10 cellular contexts compared by ENCODE assay signal in genomic region chr21:36260802-36261201, GRCh38. TPM values are rescaled to one million over a fixed set of nuclear protein-coding genes. Genes with fewer than 3 reads are reported as not detected.
A peak's percentile ranks its signal among the peaks of the same experiment; 100 is the strongest.
DNase-seq lines count a peak whose midpoint lies in the region; ATAC-seq and TF ChIP-seq lines count a peak whose summit lies in the region.
"Had no signal": no experiment of that assay in that cellular context is flagged by ENCODE, and none has a peak within 500 bp of the region (broad histone marks: within the 10 kb centered on the region; RNA-seq: fewer than 3 reads in every experiment).

No MANE protein-coding gene starts in this region.

- no peaks in the 10 kb centered on the region for H3K9me3 ChIP-seq in liver (ENCODE audit: control insufficient read depth in 4 of 4, low read length in 3 of 4)
- H3K9me3 ChIP-seq in thoracic aorta: no peaks in the 10 kb centered on the region

- intact Hi-C loops in activated CD4-positive, alpha-beta T cell treated with anti-CD3 and anti-CD28 coated beads for 36 hours (cut with DNase I, micrococcal nuclease): loop anchor here (1.0 to 2.0 kb wide), 3 partner anchors 37 to 70 kb away; partner anchors contain the start of gene MORC3 (in 1 of the 2)

- H3K27me3 ChIP-seq in liver (ENCODE audit: control insufficient read depth in 4 of 4, insufficient read depth in 4 of 4, low read length in 3 of 4): no peaks in the 10 kb centered on the region
- H3K27me3 ChIP-seq in thoracic aorta (replicated peaks; ENCODE audit: insufficient read depth): no peaks in the 10 kb centered on the region

- peaks cover 0 to 4% (median 1%) of the 10 kb centered on the region in 4 donors for H3K4me1 ChIP-seq in liver (ENCODE audit: control insufficient read depth in 4 of 4, insufficient read depth in 4 of 4, low read length in 3 of 4)
- peaks cover 0 to 7% of the 10 kb centered on the region in 2 donors for H3K4me1 ChIP-seq in thoracic aorta (ENCODE audit: control insufficient read depth in 1 of 2, low read depth in 2 of 2)

- H3K27me3 Mint-ChIP-seq in activated CD4-positive, alpha-beta T cell treated with anti-CD3 and anti-CD28 coated beads for 36 hours: no peaks in the 10 kb centered on the region
- no peaks in the 10 kb centered on the region for H3K27me3 Mint-ChIP-seq in activated CD4-positive, alpha-beta memory T cell treated with anti-CD3 and anti-CD28 coated beads, Interleukin-2, amount 10 ng/mL, durations not matched to agents 7 days and 5 days
- H3K27me3 Mint-ChIP-seq: dendritic cell treated with granulocyte-macrophage colony-stimulating factor and Interleukin-4, amounts not matched to agents 40 ng/mL and 50 ng/mL, for 4 days had no signal

- no peak for TF ChIP-seq RAD21 in liver (IDR thresholded peaks at IDR 0.05)

- no peaks in the 10 kb centered on the region for H3K9me3 Mint-ChIP-seq in activated CD4-positive, alpha-beta T cell treated with anti-CD3 and anti-CD28 coated beads for 36 hours (ENCODE audit: low read depth)
- no peaks in the 10 kb centered on the region for H3K9me3 Mint-ChIP-seq in activated CD4-positive, alpha-beta memory T cell treated with anti-CD3 and anti-CD28 coated beads, Interleukin-2, amount 10 ng/mL, durations not matched to agents 7 days and 5 days
- H3K9me3 Mint-ChIP-seq: dendritic cell treated with granulocyte-macrophage colony-stimulating factor and Interleukin-4, amounts not matched to agents 40 ng/mL and 50 ng/mL, for 4 days had no signal

- H3K27ac ChIP-seq in liver (ENCODE audit: low read depth in 1 of 2, low read length in 2 of 2) (peak overlapping the region; percentile 58 to 92), thoracic aorta (no peak overlapping the region)

- H3K36me3 ChIP-seq in liver (ENCODE audit: control insufficient read depth in 4 of 4, insufficient read depth in 3 of 4, low read depth in 1 of 4, low read length in 3 of 4) (peaks cover 3 to 27% (median 12%) of the 10 kb centered on the region in 4 donors), thoracic aorta (peaks cover 3% of the 10 kb centered on the region)

- ATAC-seq in activated CD4-positive, alpha-beta T cell treated with anti-CD3 and anti-CD28 coated beads for 36 hours: no peak
- ATAC-seq in thoracic aorta (ENCODE audit: insufficient number of reproducible peaks, low FRiP score, low read depth): no peak
- ATAC-seq in GM18870 (IDR thresholded peaks at IDR 0.05; ENCODE audit: unreplicated experiment): no peak

- H3K27ac Mint-ChIP-seq in activated CD4-positive, alpha-beta T cell treated with anti-CD3 and anti-CD28 coated beads for 36 hours: peak overlapping the region; percentile 47
- H3K27ac Mint-ChIP-seq in activated CD4-positive, alpha-beta memory T cell treated with anti-CD3 and anti-CD28 coated beads, Interleukin-2, amount 10 ng/mL, durations not matched to agents 7 days and 5 days: peak overlapping the region; percentile 81

- POLR2A ChIA-PET in activated CD4-positive, alpha-beta T cell treated with anti-CD3 and anti-CD28 coated beads for 36 hours (lab: Charles Lee): no interaction called here
- POLR2A ChIA-PET in activated CD4-positive, alpha-beta memory T cell treated with anti-CD3 and anti-CD28 coated beads, Interleukin-2, amount 10 ng/mL, durations not matched to agents 7 days and 5 days (lab: Charles Lee): interaction anchor here (1.0 to 1.8 kb wide), 2 partner anchors 28 to 60 kb away, joined by 5 to 12 read pairs; partner anchors contain the start of gene MORC3

- H3K36me3 Mint-ChIP-seq in activated CD4-positive, alpha-beta T cell treated with anti-CD3 and anti-CD28 coated beads for 36 hours (ENCODE audit: low read depth): peaks cover 7% of the 10 kb centered on the region
- H3K36me3 Mint-ChIP-seq in activated CD4-positive, alpha-beta memory T cell treated with anti-CD3 and anti-CD28 coated beads, Interleukin-2, amount 10 ng/mL, durations not matched to agents 7 days and 5 days (ENCODE audit: low read depth): peaks cover 37% of the 10 kb centered on the region

- TF ChIP-seq CTCF in liver (IDR thresholded peaks at IDR 0.05; ENCODE audit: low read depth, low read length, missing input control) (no peak), thoracic aorta (IDR thresholded peaks at IDR 0.05) (no peak)

- no peak overlapping the region for H3K4me3 ChIP-seq in liver (ENCODE audit: low read depth in 1 of 3, low read length in 3 of 3)
- peak overlapping the region; percentile 75 for H3K4me3 ChIP-seq in thoracic aorta

- H3K4me1 Mint-ChIP-seq in activated CD4-positive, alpha-beta T cell treated with anti-CD3 and anti-CD28 coated beads for 36 hours: peaks cover 14% of the 10 kb centered on the region
- peaks cover 15% of the 10 kb centered on the region for H3K4me1 Mint-ChIP-seq in activated CD4-positive, alpha-beta memory T cell treated with anti-CD3 and anti-CD28 coated beads, Interleukin-2, amount 10 ng/mL, durations not matched to agents 7 days and 5 days

- 80% methylated on average over 5 of the region's 5 CpGs for WGBS in liver

- CTCF ChIA-PET in activated CD4-positive, alpha-beta T cell treated with anti-CD3 and anti-CD28 coated beads for 36 hours (lab: Charles Lee): interaction anchor here (1.1 kb wide), 1 partner anchor 54 kb away, joined by 3 read pairs; no protein-coding TSS in a partner anchor
- CTCF ChIA-PET in activated CD4-positive, alpha-beta memory T cell treated with anti-CD3 and anti-CD28 coated beads, Interleukin-2, amount 10 ng/mL, durations not matched to agents 7 days and 5 days (lab: Charles Lee): interaction anchor here (0.7 to 4.4 kb wide), 6 partner anchors 37 to 1447 kb away, joined by 3 to 19 read pairs (median 4); no protein-coding TSS in a partner anchor

- peak overlapping the region; percentile 62 for H3K4me3 Mint-ChIP-seq in activated CD4-positive, alpha-beta T cell treated with anti-CD3 and anti-CD28 coated beads for 36 hours
- peak overlapping the region; percentile 60 for H3K4me3 Mint-ChIP-seq in activated CD4-positive, alpha-beta memory T cell treated with anti-CD3 and anti-CD28 coated beads, Interleukin-2, amount 10 ng/mL, durations not matched to agents 7 days and 5 days

- H3K9ac ChIP-seq in liver (ENCODE audit: low read depth in 1 of 2, low read length in 2 of 2): no peak overlapping the region

- no peak for DNase-seq in activated CD4-positive, alpha-beta T cell treated with anti-CD3 and anti-CD28 coated beads for 36 hours
- DNase-seq in activated CD4-positive, alpha-beta T cell treated with anti-CD3 and anti-CD28 coated beads for 4 hours: no peak
- no peak for DNase-seq in activated CD4-positive, alpha-beta memory T cell treated with anti-CD3 and anti-CD28 coated beads, Interleukin-2, amount 10 ng/mL, durations not matched to agents 7 days and 5 days
- DNase-seq in thoracic aorta (ENCODE audit: low spot score): no peak
- DNase-seq in hippocampal formation (lab: John Stamatoyannopoulos, UW): no peak
- DNase-seq in NCI-H2107 treated with DMSO at 0.1 percent for 48 hours (lab: John Stamatoyannopoulos, UW; ENCODE audit: unreplicated experiment): no peak
- DNase-seq: activated CD4-positive, CD25-positive, alpha-beta regulatory T cell treated with anti-CD3 and anti-CD28 coated beads, Interleukin-2, amount 50 U/mL, for 72 hours had no signal

TF ChIP-seq in liver, 16 proteins besides CTCF, POLR2A, EP300 and RAD21 (continues in another document):
- TF ChIP-seq, protein P1, sequence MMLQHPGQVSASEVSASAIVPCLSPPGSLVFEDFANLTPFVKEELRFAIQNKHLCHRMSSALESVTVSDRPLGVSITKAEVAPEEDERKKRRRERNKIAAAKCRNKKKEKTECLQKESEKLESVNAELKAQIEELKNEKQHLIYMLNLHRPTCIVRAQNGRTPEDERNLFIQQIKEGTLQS (IDR thresholded peaks at IDR 0.05): no peak
- TF ChIP-seq, protein P2, sequence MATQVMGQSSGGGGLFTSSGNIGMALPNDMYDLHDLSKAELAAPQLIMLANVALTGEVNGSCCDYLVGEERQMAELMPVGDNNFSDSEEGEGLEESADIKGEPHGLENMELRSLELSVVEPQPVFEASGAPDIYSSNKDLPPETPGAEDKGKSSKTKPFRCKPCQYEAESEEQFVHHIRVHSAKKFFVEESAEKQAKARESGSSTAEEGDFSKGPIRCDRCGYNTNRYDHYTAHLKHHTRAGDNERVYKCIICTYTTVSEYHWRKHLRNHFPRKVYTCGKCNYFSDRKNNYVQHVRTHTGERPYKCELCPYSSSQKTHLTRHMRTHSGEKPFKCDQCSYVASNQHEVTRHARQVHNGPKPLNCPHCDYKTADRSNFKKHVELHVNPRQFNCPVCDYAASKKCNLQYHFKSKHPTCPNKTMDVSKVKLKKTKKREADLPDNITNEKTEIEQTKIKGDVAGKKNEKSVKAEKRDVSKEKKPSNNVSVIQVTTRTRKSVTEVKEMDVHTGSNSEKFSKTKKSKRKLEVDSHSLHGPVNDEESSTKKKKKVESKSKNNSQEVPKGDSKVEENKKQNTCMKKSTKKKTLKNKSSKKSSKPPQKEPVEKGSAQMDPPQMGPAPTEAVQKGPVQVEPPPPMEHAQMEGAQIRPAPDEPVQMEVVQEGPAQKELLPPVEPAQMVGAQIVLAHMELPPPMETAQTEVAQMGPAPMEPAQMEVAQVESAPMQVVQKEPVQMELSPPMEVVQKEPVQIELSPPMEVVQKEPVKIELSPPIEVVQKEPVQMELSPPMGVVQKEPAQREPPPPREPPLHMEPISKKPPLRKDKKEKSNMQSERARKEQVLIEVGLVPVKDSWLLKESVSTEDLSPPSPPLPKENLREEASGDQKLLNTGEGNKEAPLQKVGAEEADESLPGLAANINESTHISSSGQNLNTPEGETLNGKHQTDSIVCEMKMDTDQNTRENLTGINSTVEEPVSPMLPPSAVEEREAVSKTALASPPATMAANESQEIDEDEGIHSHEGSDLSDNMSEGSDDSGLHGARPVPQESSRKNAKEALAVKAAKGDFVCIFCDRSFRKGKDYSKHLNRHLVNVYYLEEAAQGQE (IDR thresholded peaks at IDR 0.05): no peak
- TF ChIP-seq, protein P3, sequence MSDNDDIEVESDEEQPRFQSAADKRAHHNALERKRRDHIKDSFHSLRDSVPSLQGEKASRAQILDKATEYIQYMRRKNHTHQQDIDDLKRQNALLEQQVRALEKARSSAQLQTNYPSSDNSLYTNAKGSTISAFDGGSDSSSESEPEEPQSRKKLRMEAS (IDR thresholded peaks at IDR 0.05): no peak
- no peak for TF ChIP-seq FOXA2 (IDR thresholded peaks at IDR 0.05)
- no peak for TF ChIP-seq TAF1 (conservative IDR thresholded peaks at IDR 0.05)
- no peak for TF ChIP-seq RXRA (IDR thresholded peaks at IDR 0.05)
- TF ChIP-seq FOXA1 (IDR thresholded peaks at IDR 0.05): no peak
- no peak for TF ChIP-seq HNF4G (IDR thresholded peaks at IDR 0.05)
- no peak for TF ChIP-seq GABPA (IDR thresholded peaks at IDR 0.05 in 1 of 2, conservative IDR thresholded peaks at IDR 0.05 in 1 of 2)
- no peak for TF ChIP-seq YY1 (IDR thresholded peaks at IDR 0.05)
- TF ChIP-seq JUND (IDR thresholded peaks at IDR 0.05): no peak
- no peak for TF ChIP-seq NR2F2 (IDR thresholded peaks at IDR 0.05)
- TF ChIP-seq EGR1 (IDR thresholded peaks at IDR 0.05; ENCODE audit: low read depth in 2 of 2): no peak

RNA-seq across cellular contexts. Expression of gene MORC3, which starts 59.2 kb away (rescaled TPM):
- 10 to 100 TPM; 23.9 to 25.0 TPM for total RNA-seq in activated CD4-positive, alpha-beta T cell treated with anti-CD3 and anti-CD28 coated beads for 36 hours
- total RNA-seq in activated CD4-positive, alpha-beta memory T cell treated with anti-CD3 and anti-CD28 coated beads, Interleukin-2, amount 10 ng/mL, durations not matched to agents 7 days and 5 days: 10 to 100 TPM; 43.6 to 44.3 TPM
- total RNA-seq in liver (10 to 100 TPM; 22.0 to 44.1 TPM), thoracic aorta (10 to 100 TPM; 23.3 to 58.8 TPM)
- 1 to 10 TPM; 3.9 to 6.2 TPM for polyA plus RNA-seq in liver

Comparison
In these comparisons a context has a peak if more than half of its experiments do, and no peak if none do; other contexts are left out.
1. H3K27ac ChIP-seq: peak in liver (2 of 2); none in thoracic aorta (0 of 2).